13 cellular contexts compared by ENCODE assay signal in the genomic region with DNA sequence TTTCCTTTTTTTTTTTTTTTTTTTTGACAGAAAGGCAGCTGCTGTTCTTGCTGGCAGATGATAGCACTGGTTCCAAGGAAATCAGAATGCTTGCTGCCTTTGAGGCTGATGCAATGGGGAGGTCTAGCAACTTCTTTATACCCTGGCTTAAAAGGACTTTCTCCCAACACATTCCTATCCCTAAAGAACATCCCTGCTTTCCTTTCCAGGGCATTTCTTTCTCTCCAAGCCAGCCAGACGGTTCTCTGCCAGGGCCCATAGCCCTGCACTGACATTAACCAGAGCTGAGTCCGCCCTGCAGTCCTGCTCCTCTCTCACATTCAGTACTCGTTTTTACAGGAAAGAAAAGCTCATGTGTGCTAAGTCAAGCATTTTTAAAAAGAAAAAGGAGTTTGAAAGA.
DNase-seq lines count a peak whose midpoint lies in the region; ATAC-seq and TF ChIP-seq lines count a peak whose summit lies in the region.
"Had no signal": no experiment of that assay in that cellular context is flagged by ENCODE, and none has a peak within 500 bp of the region (broad histone marks: within the 10 kb centered on the region; RNA-seq: fewer than 3 reads in every experiment).

No MANE protein-coding gene starts in this region.

- ATAC-seq in Right ventricle myocardium inferior = peak; percentile 93
- ATAC-seq in heart right ventricle = peak; percentile 60 to 91 (median 80)
- ATAC-seq: K562 had no signal

- no peaks in the 10 kb centered on the region for H3K79me2 ChIP-seq in PC-9 (ENCODE audit: low read depth)

- H3K36me3 ChIP-seq in heart right ventricle = no peaks in the 10 kb centered on the region
- no peaks in the 10 kb centered on the region for H3K36me3 ChIP-seq in PC-9 (ENCODE audit: low read depth)
- H3K36me3 ChIP-seq: thyroid gland had no signal

- no peak overlapping the region for H3K27ac Mint-ChIP-seq in activated T-helper 1 cell treated with anti-CD3 and anti-CD28 coated beads, Interleukin-12 subunit alpha, Interleukin-12 subunit beta, Interleukin-2, Interleukin-4 antibody, amounts not matched to agents 30 ng/mL and 10 ng/mL and 1 ng/mL, durations not matched to agents 14 hours and 24 hours and 36 hours

- H3K4me1 ChIP-seq in heart right ventricle (peaks cover 0 to 31% (median 6%) of the 10 kb centered on the region in 9 donors), PC-9 (replicated peaks; ENCODE audit: insufficient read depth) (no peaks in the 10 kb centered on the region)

- no peak overlapping the region for H2AFZ ChIP-seq in PC-9

- no TSS peak for BruUV-seq in PC-9 (replicated peaks; lab: Mats Ljungman, UMichigan)

- H3K9me3 Mint-ChIP-seq in activated T-helper 1 cell treated with anti-CD3 and anti-CD28 coated beads, Interleukin-12 subunit alpha, Interleukin-12 subunit beta, Interleukin-2, Interleukin-4 antibody, amounts not matched to agents 30 ng/mL and 10 ng/mL and 1 ng/mL, durations not matched to agents 14 hours and 24 hours and 36 hours = no peaks in the 10 kb centered on the region

- H3K9me2 ChIP-seq in PC-9 (ENCODE audit: insufficient read depth) = no peaks in the 10 kb centered on the region

- DNase-seq in Right ventricle myocardium inferior (ENCODE audit: missing footprints) (peak; percentile 72), cardiac septum (ENCODE audit: low spot score) (no peak), heart right ventricle (peak; percentile 16 to 41), pons (ENCODE audit: low spot score) (peak; percentile 14), GM10266 (ENCODE audit: extremely low spot score) (no peak), PC-9 (no peak), foreskin fibroblast (no peak)
- DNase-seq in activated T-helper 1 cell treated with anti-CD3 and anti-CD28 coated beads, Interleukin-12 subunit alpha, Interleukin-12 subunit beta, Interleukin-2, Interleukin-4 antibody, amounts not matched to agents 30 ng/mL and 10 ng/mL and 1 ng/mL, durations not matched to agents 14 hours and 24 hours and 36 hours (ENCODE audit: low spot score) = no peak
- DNase-seq: activated CD4-positive, alpha-beta T cell treated with anti-CD3 and anti-CD28 coated beads for 4 hours; Calu3; NCI-H187; thyroid gland had no signal

- H3K27me3 ChIP-seq in heart right ventricle (peaks cover 0 to 6% (median 0%) of the 10 kb centered on the region in 7 donors), PC-9 (ENCODE audit: insufficient read depth, low read depth) (no peaks in the 10 kb centered on the region)
- H3K27me3 ChIP-seq: thyroid gland had no signal

- peaks cover 3% of the 10 kb centered on the region for H3K27me3 Mint-ChIP-seq in activated T-helper 1 cell treated with anti-CD3 and anti-CD28 coated beads, Interleukin-12 subunit alpha, Interleukin-12 subunit beta, Interleukin-2, Interleukin-4 antibody, amounts not matched to agents 30 ng/mL and 10 ng/mL and 1 ng/mL, durations not matched to agents 14 hours and 24 hours and 36 hours (ENCODE audit: insufficient read depth)

- CTCF ChIA-PET in PC-9 (lab: Charles Lee) = no interaction called here

- intact Hi-C loops in Right ventricle myocardium inferior (cut with DNase I) (loop anchor here (5.0 kb wide), 1 partner anchor 34 kb away; no protein-coding TSS in a partner anchor), cardiac septum (cut with DNase I) (no loop called here), heart right ventricle (cut with DNase I) (loop anchor here in 1 of 10 donors (2.0 kb wide), 1 partner anchor 35 kb away; no protein-coding TSS in a partner anchor), PC-9 (cut with micrococcal nuclease; ENCODE audit: unreplicated experiment) (no loop called here)
- intact Hi-C loops in activated T-helper 1 cell treated with anti-CD3 and anti-CD28 coated beads, Interleukin-12 subunit alpha, Interleukin-12 subunit beta, Interleukin-2, Interleukin-4 antibody, amounts not matched to agents 30 ng/mL and 10 ng/mL and 1 ng/mL, durations not matched to agents 14 hours and 24 hours and 36 hours (cut with micrococcal nuclease) = no loop called here

- 35 to 41% methylated on average over 3 of the region's 3 CpGs for WGBS in heart right ventricle, 2 donors

- H3F3A ChIP-seq in PC-9 (ENCODE audit: insufficient read depth, low read depth) = no peaks in the 10 kb centered on the region

- no peak overlapping the region for H3K4me2 ChIP-seq in PC-9

- no peak overlapping the region for H3K4me3 ChIP-seq in heart right ventricle
- no peak overlapping the region for H3K4me3 ChIP-seq in PC-9
- no peak overlapping the region for H3K4me3 ChIP-seq in foreskin fibroblast (ENCODE audit: low read depth in 1 of 2, low read length in 2 of 2)
- H3K4me3 ChIP-seq: K562, thyroid gland had no signal

- H3K36me3 Mint-ChIP-seq in activated T-helper 1 cell treated with anti-CD3 and anti-CD28 coated beads, Interleukin-12 subunit alpha, Interleukin-12 subunit beta, Interleukin-2, Interleukin-4 antibody, amounts not matched to agents 30 ng/mL and 10 ng/mL and 1 ng/mL, durations not matched to agents 14 hours and 24 hours and 36 hours (ENCODE audit: low read depth) = no peaks in the 10 kb centered on the region

- H3K9me3 ChIP-seq in heart right ventricle = no peaks in the 10 kb centered on the region
- no peaks in the 10 kb centered on the region for H3K9me3 ChIP-seq in PC-9 (ENCODE audit: insufficient read depth, low read depth)
- H3K9me3 ChIP-seq: thyroid gland had no signal

- H3K4me3 Mint-ChIP-seq in activated T-helper 1 cell treated with anti-CD3 and anti-CD28 coated beads, Interleukin-12 subunit alpha, Interleukin-12 subunit beta, Interleukin-2, Interleukin-4 antibody, amounts not matched to agents 30 ng/mL and 10 ng/mL and 1 ng/mL, durations not matched to agents 14 hours and 24 hours and 36 hours = no peak overlapping the region

- H3K27ac ChIP-seq in heart right ventricle (peak overlapping the region in 8 of 10 donors; percentile 51 to 85 (median 68)), PC-9 (no peak overlapping the region)

- POLR2A ChIA-PET in PC-9 (lab: Charles Lee; ENCODE audit: unreplicated experiment) = no interaction called here

- TF ChIP-seq CTCF in heart right ventricle (IDR thresholded peaks at IDR 0.05) = no peak
- TF ChIP-seq CTCF in GM10266 (IDR thresholded peaks at IDR 0.05; ENCODE audit: control insufficient read depth, insufficient read depth, low read depth, missing control alignments) = no peak
- TF ChIP-seq CTCF in PC-9 (conservative IDR thresholded peaks at IDR 0.05) = no peak
- no peak for TF ChIP-seq CTCF in foreskin fibroblast (IDR thresholded peaks at IDR 0.05; ENCODE audit: low read depth, low read length)

- no peaks in the 10 kb centered on the region for H4K20me1 ChIP-seq in PC-9 (ENCODE audit: insufficient read depth)

- no peaks in the 10 kb centered on the region for H3K4me1 Mint-ChIP-seq in activated T-helper 1 cell treated with anti-CD3 and anti-CD28 coated beads, Interleukin-12 subunit alpha, Interleukin-12 subunit beta, Interleukin-2, Interleukin-4 antibody, amounts not matched to agents 30 ng/mL and 10 ng/mL and 1 ng/mL, durations not matched to agents 14 hours and 24 hours and 36 hours (ENCODE audit: low read depth)

Comparison
In these comparisons a context has a peak if more than half of its experiments do, and no peak if none do; other contexts are left out.
1. DNase-seq: peak in Right ventricle myocardium inferior (single experiment), heart right ventricle (2 of 2) and pons (single experiment); none in cardiac septum (single experiment), GM10266 (single experiment), PC-9 (0 of 2), foreskin fibroblast (0 of 2) and activated T-helper 1 cell treated with anti-CD3 and anti-CD28 coated beads, Interleukin-12 subunit alpha, Interleukin-12 subunit beta, Interleukin-2, Interleukin-4 antibody, amounts not matched to agents 30 ng/mL and 10 ng/mL and 1 ng/mL, durations not matched to agents 14 hours and 24 hours and 36 hours (single experiment).